Comparison of ENCODE assay signal across 8 cellular contexts in the genomic region with DNA sequence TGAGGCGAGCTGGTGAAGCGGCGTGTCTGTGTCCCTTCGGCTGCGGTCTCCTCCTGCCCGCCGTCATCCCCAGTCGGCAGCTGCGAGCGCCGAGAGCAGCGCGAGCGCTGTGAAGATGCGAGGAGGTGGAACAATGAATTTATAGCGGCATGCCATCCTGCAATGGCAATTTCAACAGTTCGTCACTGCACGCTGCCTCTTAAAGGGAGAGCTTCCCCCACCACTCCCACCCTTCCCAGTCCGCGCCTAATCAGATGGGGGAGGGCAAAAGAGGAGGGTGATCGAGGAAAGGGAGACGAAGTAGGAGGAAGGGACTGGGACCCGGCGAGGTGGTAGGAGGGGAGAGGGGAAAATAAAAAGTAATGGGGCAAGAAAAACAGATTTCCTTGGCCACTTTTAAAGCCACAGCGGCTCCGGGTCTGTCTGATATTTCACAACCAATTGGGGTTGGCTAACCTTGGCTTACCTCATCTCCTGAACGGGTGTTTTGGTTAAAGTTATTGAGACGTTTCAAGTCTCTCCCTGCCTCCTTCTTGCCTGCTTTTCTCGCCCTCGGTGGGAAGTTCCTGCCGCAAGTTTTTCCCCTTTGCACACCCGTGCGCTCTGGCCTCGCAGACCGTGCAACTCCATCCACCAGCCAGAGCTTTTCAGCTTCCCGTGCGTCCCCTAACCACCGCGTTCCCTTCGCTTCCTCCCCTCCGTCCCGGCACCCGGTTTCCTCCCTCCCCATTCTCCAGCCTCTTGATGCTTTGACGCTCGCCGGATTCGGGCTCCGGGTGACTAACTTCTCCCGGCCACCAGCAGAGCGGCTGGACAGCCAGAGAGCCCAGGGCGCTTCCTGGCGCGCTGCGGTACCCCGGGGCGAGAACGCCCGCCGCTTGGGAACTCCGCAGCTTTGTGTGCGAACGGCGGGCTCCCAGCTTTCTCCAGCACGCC. TPM values are rescaled to one million over a fixed set of nuclear protein-coding genes. Genes with fewer than 3 reads are reported as not detected.
DNase-seq lines count a peak whose midpoint lies in the region; ATAC-seq and TF ChIP-seq lines count a peak whose summit lies in the region.

A gene (minus strand): TSS at position 111 of the 936 bp plus-strand sequence. CDS start 697 bp downstream, outside the sequence.

- H3K27ac ChIP-seq in osteoblast (ENCODE audit: low read depth, low read length) = peak within 1 kb of the TSS; percentile 86

- H3K79me2 ChIP-seq in osteoblast (ENCODE audit: insufficient read depth, low read length) = peaks cover 16% of the 10 kb centered on the region

- DNase-seq in HCEC 1CT = peak; percentile 75
- peak; percentile 44 for DNase-seq in SIG-M5 (lab: John Stamatoyannopoulos, UW)
- peak; percentile 87 for DNase-seq in fibroblast of villous mesenchyme (ENCODE audit: low read depth)
- peak; percentile 93 for DNase-seq in osteoblast (ENCODE audit: insufficient read length, low spot score, missing footprints)
- no peak for DNase-seq in DMS153 (lab: John Stamatoyannopoulos, UW)
- DNase-seq in NCI-H526 (lab: John Stamatoyannopoulos, UW) = no peak
- DNase-seq in NCI-H2107 treated with DMSO at 0.1 percent for 48 hours (lab: John Stamatoyannopoulos, UW; ENCODE audit: unreplicated experiment) = no peak

- peak within 1 kb of the TSS; percentile 93 for H2AFZ ChIP-seq in osteoblast (ENCODE audit: low read length)

- TF ChIP-seq CTCF in fibroblast of villous mesenchyme (IDR thresholded peaks at IDR 0.05; ENCODE audit: insufficient read depth, low read depth, low read length) (no peak), osteoblast (IDR thresholded peaks at IDR 0.05; ENCODE audit: extremely low read depth, low read depth, low read length) (no peak)

- H3K36me3 ChIP-seq in osteoblast (ENCODE audit: insufficient read depth, low read length) = no peaks in the 10 kb centered on the region

- H3K4me2 ChIP-seq in osteoblast (ENCODE audit: insufficient read depth, low read length) = peak within 1 kb of the TSS; percentile 84

- no peaks in the 10 kb centered on the region for H4K20me1 ChIP-seq in osteoblast (ENCODE audit: insufficient read depth, low read length)

- H3K9me3 ChIP-seq in osteoblast (ENCODE audit: low read depth, low read length) = no peaks in the 10 kb centered on the region

- peaks cover 30% of the 10 kb centered on the region for H3K4me1 ChIP-seq in osteoblast (ENCODE audit: insufficient read depth, low read length)

- ATAC-seq in HG03571 (IDR thresholded peaks at IDR 0.05; ENCODE audit: unreplicated experiment) = no peak

- no peaks in the 10 kb centered on the region for H3K27me3 ChIP-seq in osteoblast (ENCODE audit: insufficient read depth, low read length)

- peak within 1 kb of the TSS; percentile 77 for H3K4me3 ChIP-seq in fibroblast of villous mesenchyme (ENCODE audit: low read depth, low read length)
- peak within 1 kb of the TSS; percentile 82 for H3K4me3 ChIP-seq in osteoblast (ENCODE audit: insufficient read depth, low read length)

RNA-seq across cellular contexts. Expression of the gene that starts here (rescaled TPM):
- total RNA-seq in fibroblast of villous mesenchyme (12.6 and 28.5 TPM in 2 replicates), osteoblast (38.9 and 39.1 TPM in 2 replicates)

Comparison
In these comparisons a context has a peak if more than half of its experiments do, and no peak if none do; other contexts are left out.
1. DNase-seq: peak in HCEC 1CT (single experiment), SIG-M5 (single experiment), fibroblast of villous mesenchyme (single experiment) and osteoblast (single experiment); none in DMS153 (single experiment), NCI-H526 (0 of 2) and NCI-H2107 treated with DMSO at 0.1 percent for 48 hours (single experiment).